11 cellular contexts compared by ENCODE assay signal in the genomic region with DNA sequence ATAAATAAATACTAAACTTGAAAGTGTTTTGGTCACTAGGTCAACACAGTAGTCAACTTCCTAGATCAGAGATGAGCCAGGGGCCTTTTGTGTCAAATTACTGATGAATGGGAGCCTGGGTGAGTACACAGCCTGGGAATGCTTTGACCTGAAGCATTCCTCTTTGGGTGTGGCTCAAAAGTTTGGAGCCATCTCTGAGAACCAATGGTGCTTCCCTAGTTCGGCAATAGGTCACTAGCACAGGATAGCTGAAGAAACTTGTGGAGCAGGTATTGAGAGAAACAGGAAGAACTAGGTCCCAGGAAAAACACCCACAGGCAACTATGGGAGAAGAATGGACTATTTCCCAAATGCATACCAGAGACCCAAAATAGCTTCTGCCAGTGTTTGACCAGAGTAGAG. TPM values are rescaled to one million over a fixed set of nuclear protein-coding genes. Genes with fewer than 3 reads are reported as not detected.
DNase-seq lines count a peak whose midpoint lies in the region; TF ChIP-seq lines count a peak whose summit lies in the region.
"Had no signal": no experiment of that assay in that cellular context is flagged by ENCODE, and none has a peak within 500 bp of the region (broad histone marks: within the 10 kb centered on the region; RNA-seq: fewer than 3 reads in every experiment).

No MANE protein-coding gene starts in this region.

- WGBS in smooth muscle cell (ENCODE audit: low lambda C conversion rate): 48% methylated on average over 1 of the region's 1 CpG

- H3K4me1 ChIP-seq in smooth muscle cell (ENCODE audit: low read depth) (peaks cover 36% of the 10 kb centered on the region), BE2C (peaks cover 22% of the 10 kb centered on the region)
- H3K4me1 ChIP-seq in effector memory CD4-positive, alpha-beta T cell (ENCODE audit: control insufficient read depth, insufficient read depth, low read length, poor library complexity, severe bottlenecking): no peaks in the 10 kb centered on the region

- no peak overlapping the region for H3K4me2 ChIP-seq in smooth muscle cell

- peak; percentile 12 for DNase-seq in HFFc6
- DNase-seq in SW480 (ENCODE audit: low spot score): peak; percentile 81
- DNase-seq in kidney glomerular epithelial cell (lab: John Stamatoyannopoulos, UW): peak; percentile 38
- DNase-seq in smooth muscle cell (lab: John Stamatoyannopoulos, UW; ENCODE audit: unreplicated experiment): no peak
- no peak for DNase-seq in NCI-H2029 treated with DMSO at 0.1 percent for 48 hours (lab: John Stamatoyannopoulos, UW)
- DNase-seq in BE2C: no peak
- no peak for DNase-seq in effector memory CD4-positive, alpha-beta T cell
- DNase-seq: activated CD8-positive, alpha-beta T cell treated with anti-CD3 and anti-CD28 coated beads for 36 hours; NCI-H82; T-helper 1 cell had no signal

- peaks cover 7% of the 10 kb centered on the region; the same call in 1 of the 2 replicates for H3K36me3 Mint-ChIP-seq in HFFc6 (ENCODE audit: low read depth)

- H3K27me3 Mint-ChIP-seq in HFFc6 (ENCODE audit: insufficient read depth): no peaks in the 10 kb centered on the region
- H3K27me3 Mint-ChIP-seq: activated CD8-positive, alpha-beta T cell treated with anti-CD3 and anti-CD28 coated beads for 36 hours; activated naive CD8-positive, alpha-beta T cell had no signal

- H3K4me3 Mint-ChIP-seq in HFFc6: peak overlapping the region; percentile 34; the same call in 1 of the 2 replicates
- H3K4me3 Mint-ChIP-seq: activated CD8-positive, alpha-beta T cell treated with anti-CD3 and anti-CD28 coated beads for 36 hours; activated naive CD8-positive, alpha-beta T cell had no signal

- no peak overlapping the region for H3K4me3 ChIP-seq in smooth muscle cell
- H3K4me3 ChIP-seq in BE2C (ENCODE audit: low read depth, low read length): no peak overlapping the region
- H3K4me3 ChIP-seq in effector memory CD4-positive, alpha-beta T cell (ENCODE audit: insufficient read depth, low read depth, low read length, poor library complexity, severe bottlenecking): no peak overlapping the region

- H3K36me3 ChIP-seq in smooth muscle cell (ENCODE audit: low read depth): no peaks in the 10 kb centered on the region
- H3K36me3 ChIP-seq in BE2C: peaks cover 31% of the 10 kb centered on the region
- H3K36me3 ChIP-seq in effector memory CD4-positive, alpha-beta T cell (ENCODE audit: control insufficient read depth, insufficient read depth, low read length): no peaks in the 10 kb centered on the region

- H4K20me1 ChIP-seq in smooth muscle cell (ENCODE audit: low read depth): peaks cover 22% of the 10 kb centered on the region

- H3K79me2 ChIP-seq in smooth muscle cell (ENCODE audit: low read depth): peaks cover 19% of the 10 kb centered on the region

- H3K9me3 ChIP-seq in smooth muscle cell (replicated peaks; ENCODE audit: low read depth): no peaks in the 10 kb centered on the region
- H3K9me3 ChIP-seq in BE2C: no peaks in the 10 kb centered on the region
- H3K9me3 ChIP-seq in effector memory CD4-positive, alpha-beta T cell (ENCODE audit: control insufficient read depth, low read length): no peaks in the 10 kb centered on the region

- H3K27me3 ChIP-seq in smooth muscle cell (ENCODE audit: low read depth) (no peaks in the 10 kb centered on the region), BE2C (no peaks in the 10 kb centered on the region)
- no peaks in the 10 kb centered on the region for H3K27me3 ChIP-seq in effector memory CD4-positive, alpha-beta T cell (replicated peaks; ENCODE audit: control insufficient read depth, insufficient read depth, low read length, poor library complexity, severe bottlenecking)

- H3K9ac ChIP-seq in smooth muscle cell (ENCODE audit: low read depth): peak overlapping the region; percentile 68

- no peaks in the 10 kb centered on the region for H3K9me3 Mint-ChIP-seq in HFFc6
- H3K9me3 Mint-ChIP-seq: activated CD8-positive, alpha-beta T cell treated with anti-CD3 and anti-CD28 coated beads for 36 hours had no signal

- no peak overlapping the region for H2AFZ ChIP-seq in smooth muscle cell (ENCODE audit: low read depth)

- H3K27ac Mint-ChIP-seq in HFFc6: peak overlapping the region; percentile 73
- H3K27ac Mint-ChIP-seq: activated CD8-positive, alpha-beta T cell treated with anti-CD3 and anti-CD28 coated beads for 36 hours; activated naive CD8-positive, alpha-beta T cell had no signal

- TF ChIP-seq CTCF in HFFc6 (IDR thresholded peaks at IDR 0.05) (no peak), smooth muscle cell (IDR thresholded peaks at IDR 0.05; ENCODE audit: borderline replicate concordance, insufficient read depth, poor library complexity, severe bottlenecking) (no peak), BE2C (IDR thresholded peaks at IDR 0.05; ENCODE audit: low read depth, low read length) (no peak)

- H3K4me1 Mint-ChIP-seq in HFFc6 (ENCODE audit: low read depth): peaks cover 50% of the 10 kb centered on the region

- peak overlapping the region; percentile 93 for H3K27ac ChIP-seq in smooth muscle cell (ENCODE audit: low read depth)
- no peak overlapping the region for H3K27ac ChIP-seq in effector memory CD4-positive, alpha-beta T cell (ENCODE audit: insufficient read depth, low read length, poor library complexity, severe bottlenecking)

- no peaks in the 10 kb centered on the region for H3F3A ChIP-seq in smooth muscle cell (ENCODE audit: low read depth)

RNA-seq across cellular contexts. Expression of a gene that starts 56.6 kb away (rescaled TPM):
- total RNA-seq in HFFc6 (2021; fragmentation: NEBNext Ultra II Directional; extraction: Animal tissue kit (Norgen Biotek cat#: 25700)): 100 to 1,000 TPM in 5 of 6 experiments, 10 to 100 TPM in 1; 86.7 to 118 (median 108) TPM
- total RNA-seq in smooth muscle cell: 71.2 and 94.3 TPM in 2 replicates
- 75.8 and 130 TPM in 2 replicates for polyA plus RNA-seq in smooth muscle cell
- 227 TPM for polyA plus RNA-seq in BE2C (2012; ENCODE audit: insufficient read depth, insufficient read length, low read depth)

Comparison
In these comparisons a context has a peak if more than half of its experiments do, and no peak if none do; other contexts are left out.
1. DNase-seq: peak in HFFc6 (single experiment), SW480 (single experiment) and kidney glomerular epithelial cell (single experiment); none in smooth muscle cell (single experiment), NCI-H2029 treated with DMSO at 0.1 percent for 48 hours (single experiment), BE2C (single experiment) and effector memory CD4-positive, alpha-beta T cell (0 of 3).